15 cellular contexts compared by ENCODE assay signal in genomic region chr1:63320024-63320799, GRCh38. TPM values are rescaled to one million over a fixed set of nuclear protein-coding genes. Genes with fewer than 3 reads are reported as not detected.
DNase-seq lines count a peak whose midpoint lies in the region; ATAC-seq and TF ChIP-seq lines count a peak whose summit lies in the region.
"Had no signal": no experiment of that assay in that cellular context is flagged by ENCODE, and none has a peak within 500 bp of the region (broad histone marks: within the 10 kb centered on the region; RNA-seq: fewer than 3 reads in every experiment).

No MANE protein-coding gene starts in this region.

- no peak overlapping the region for H4K91ac ChIP-seq in trophoblast cell (ENCODE audit: low read depth, low read length)

- no peak overlapping the region for H2AK5ac ChIP-seq in trophoblast cell (ENCODE audit: low read length)

- H3K4me1 ChIP-seq in ectodermal cell (ENCODE audit: control insufficient read depth, insufficient read depth, low read length) = peaks cover 6% of the 10 kb centered on the region
- H3K4me1 ChIP-seq in trophoblast cell (ENCODE audit: control insufficient read depth in 1 of 2, insufficient read depth in 2 of 2, low read length in 2 of 2) = peaks cover 17 to 21% of the 10 kb centered on the region in 2 experiments

- H3K4me2 ChIP-seq in trophoblast cell (ENCODE audit: low read length) = no peak overlapping the region

- in situ Hi-C loops in GM13976 (cut with MboI; ENCODE audit: low sequenced_read_pairs, unreplicated experiment) = no loop called here

- H2BK5ac ChIP-seq in trophoblast cell (ENCODE audit: low read depth, low read length, poor library complexity) = no peak overlapping the region

- no peak overlapping the region for H3K4ac ChIP-seq in trophoblast cell (ENCODE audit: low read depth, low read length)

- 2 to 3% methylated on average over 49 of the region's 49 CpGs for WGBS in ectodermal cell, 2 experiments
- WGBS in trophoblast cell (ENCODE audit: extremely low coverage, insufficient coverage, insufficient read length) = no CpG with 5 or more reads among the region's 49 CpGs

- no peaks in the 10 kb centered on the region for H3K79me2 ChIP-seq in trophoblast cell (ENCODE audit: control insufficient read depth, insufficient read depth, low read length, poor library complexity)

- no peaks in the 10 kb centered on the region for H3K79me1 ChIP-seq in trophoblast cell (ENCODE audit: low read length)

- no peak overlapping the region for H2BK120ac ChIP-seq in trophoblast cell (ENCODE audit: insufficient read depth, low read length, poor library complexity)

- H3K36me3 Mint-ChIP-seq in neural crest cell (ENCODE audit: low read depth) = peaks cover 10% of the 10 kb centered on the region

- no peak overlapping the region for H3K27ac Mint-ChIP-seq in neural crest cell (ENCODE audit: unreplicated experiment)

- no peak overlapping the region for H4K8ac ChIP-seq in trophoblast cell (ENCODE audit: low read depth, low read length)

- peak overlapping the region; percentile 87 for H3K4me3 Mint-ChIP-seq in neural crest cell

- H4K12ac ChIP-seq in trophoblast cell (ENCODE audit: low read depth, low read length) = no peak overlapping the region

- H3K27ac ChIP-seq in ectodermal cell (ENCODE audit: insufficient read depth, low read depth, low read length, poor library complexity, severe bottlenecking) (no peak overlapping the region), trophoblast cell (ENCODE audit: low read depth, low read length) (no peak overlapping the region)
- H3K27ac ChIP-seq: epithelial cell of prostate, ovary, testis had no signal

- H2AFZ ChIP-seq in trophoblast cell (ENCODE audit: insufficient read depth, low read length, poor library complexity) = no peak overlapping the region

- no peak overlapping the region for H2BK12ac ChIP-seq in trophoblast cell (ENCODE audit: low read length)

- no peak overlapping the region for H3K18ac ChIP-seq in trophoblast cell (ENCODE audit: low read length)

- H3K36me3 ChIP-seq in ectodermal cell (ENCODE audit: control insufficient read depth, insufficient read depth, low read length) (no peaks in the 10 kb centered on the region), trophoblast cell (ENCODE audit: control insufficient read depth in 1 of 2, insufficient read depth in 2 of 2, low read length in 2 of 2) (no peaks in the 10 kb centered on the region)
- H3K36me3 ChIP-seq: ovary had no signal

- H3K23ac ChIP-seq in trophoblast cell (ENCODE audit: low read length) = no peak overlapping the region

- H3K9ac ChIP-seq in trophoblast cell (ENCODE audit: low read length) = no peak overlapping the region

- H3K27me3 Mint-ChIP-seq in neural crest cell (ENCODE audit: low read depth) = peaks cover 78% of the 10 kb centered on the region

- H3K27me3 ChIP-seq in ectodermal cell (ENCODE audit: control insufficient read depth, insufficient read depth, low read length, poor library complexity, severe bottlenecking) (peaks cover 98% of the 10 kb centered on the region), trophoblast cell (ENCODE audit: insufficient read depth, low read length) (peaks cover 70% of the 10 kb centered on the region)
- H3K27me3 ChIP-seq: testis had no signal

- H3K4me1 Mint-ChIP-seq in neural crest cell = peaks cover 50% of the 10 kb centered on the region

- H3K9me3 Mint-ChIP-seq in neural crest cell = no peaks in the 10 kb centered on the region

- TF ChIP-seq CTCF in GM13976 (IDR thresholded peaks at IDR 0.05; ENCODE audit: borderline replicate concordance, control extremely low read depth, extremely low read depth, insufficient read depth, missing control alignments) = no peak
- no peak for TF ChIP-seq CTCF in neural crest cell (conservative IDR thresholded peaks at IDR 0.05)

- H3K9me3 ChIP-seq in ectodermal cell (ENCODE audit: control insufficient read depth, low read length) (no peaks in the 10 kb centered on the region), trophoblast cell (ENCODE audit: insufficient read depth, low read depth, low read length) (peaks cover 3% of the 10 kb centered on the region)
- H3K9me3 ChIP-seq: testis had no signal

- peak; percentile 37 for DNase-seq in GM13976 (ENCODE audit: low spot score)
- peak; percentile 43 for DNase-seq in neural crest cell (ENCODE audit: low read depth, low spot score)
- DNase-seq in stimulated activated CD4-positive, alpha-beta T cell treated with anti-CD3 and anti-CD28 coated beads, Interleukin-15, amount 100 ng/mL, for 24 hours = no peak
- DNase-seq in NCI-H2107 (lab: John Stamatoyannopoulos, UW) = no peak
- no peak for DNase-seq in trophoblast cell
- DNase-seq in NCI-H187 (lab: John Stamatoyannopoulos, UW) = no peak
- DNase-seq: activated CD4-positive, CD25-positive, alpha-beta regulatory T cell; KBM-7; kidney; NCI-H2171 treated with DMSO at 0.1 percent for 48 hours; ovary; testis had no signal

- H3K14ac ChIP-seq in trophoblast cell (ENCODE audit: low read length) = no peak overlapping the region

- peak; percentile 19 for ATAC-seq in SK-N-SH treated with all-trans-retinoic acid at 6 μM for 48 hours

- H3K4me3 ChIP-seq in ectodermal cell (ENCODE audit: insufficient read depth, low read depth, low read length) (peak overlapping the region; percentile 29), trophoblast cell (ENCODE audit: low read depth, low read length) (no peak overlapping the region)
- H3K4me3 ChIP-seq: ovary, testis had no signal

TF ChIP-seq in SK-N-SH treated with all-trans-retinoic acid at 6 μM for 48 hours, 23 proteins besides CTCF, POLR2A, EP300 and RAD21:
- TF ChIP-seq ZC3H10 (CRISPR knock-in tag; IDR thresholded peaks at IDR 0.05) = no peak
- no peak for TF ChIP-seq ZNF565 (CRISPR knock-in tag; conservative IDR thresholded peaks at IDR 0.05; ENCODE audit: low read depth)
- TF ChIP-seq, protein P1, sequence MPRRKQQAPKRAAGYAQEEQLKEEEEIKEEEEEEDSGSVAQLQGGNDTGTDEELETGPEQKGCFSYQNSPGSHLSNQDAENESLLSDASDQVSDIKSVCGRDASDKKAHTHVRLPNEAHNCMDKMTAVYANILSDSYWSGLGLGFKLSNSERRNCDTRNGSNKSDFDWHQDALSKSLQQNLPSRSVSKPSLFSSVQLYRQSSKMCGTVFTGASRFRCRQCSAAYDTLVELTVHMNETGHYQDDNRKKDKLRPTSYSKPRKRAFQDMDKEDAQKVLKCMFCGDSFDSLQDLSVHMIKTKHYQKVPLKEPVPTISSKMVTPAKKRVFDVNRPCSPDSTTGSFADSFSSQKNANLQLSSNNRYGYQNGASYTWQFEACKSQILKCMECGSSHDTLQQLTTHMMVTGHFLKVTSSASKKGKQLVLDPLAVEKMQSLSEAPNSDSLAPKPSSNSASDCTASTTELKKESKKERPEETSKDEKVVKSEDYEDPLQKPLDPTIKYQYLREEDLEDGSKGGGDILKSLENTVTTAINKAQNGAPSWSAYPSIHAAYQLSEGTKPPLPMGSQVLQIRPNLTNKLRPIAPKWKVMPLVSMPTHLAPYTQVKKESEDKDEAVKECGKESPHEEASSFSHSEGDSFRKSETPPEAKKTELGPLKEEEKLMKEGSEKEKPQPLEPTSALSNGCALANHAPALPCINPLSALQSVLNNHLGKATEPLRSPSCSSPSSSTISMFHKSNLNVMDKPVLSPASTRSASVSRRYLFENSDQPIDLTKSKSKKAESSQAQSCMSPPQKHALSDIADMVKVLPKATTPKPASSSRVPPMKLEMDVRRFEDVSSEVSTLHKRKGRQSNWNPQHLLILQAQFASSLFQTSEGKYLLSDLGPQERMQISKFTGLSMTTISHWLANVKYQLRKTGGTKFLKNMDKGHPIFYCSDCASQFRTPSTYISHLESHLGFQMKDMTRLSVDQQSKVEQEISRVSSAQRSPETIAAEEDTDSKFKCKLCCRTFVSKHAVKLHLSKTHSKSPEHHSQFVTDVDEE (CRISPR knock-in tag; IDR thresholded peaks at IDR 0.05) = no peak
- no peak for TF ChIP-seq PATZ1 (CRISPR knock-in tag; IDR thresholded peaks at IDR 0.05; ENCODE audit: borderline replicate concordance)
- no peak for TF ChIP-seq ESRRG (CRISPR knock-in tag; IDR thresholded peaks at IDR 0.05)
- TF ChIP-seq PPARA (CRISPR knock-in tag; IDR thresholded peaks at IDR 0.05; ENCODE audit: borderline replicate concordance) = no peak
- TF ChIP-seq ISL1 (CRISPR knock-in tag; IDR thresholded peaks at IDR 0.05) = no peak

RNA-seq across cellular contexts. Expression of gene FOXD3, which starts 2.2 kb away (rescaled TPM):
- polyA plus RNA-seq in ectodermal cell (2013, experiment 1 of 4) = 38.9 TPM
- 36.6 TPM for polyA plus RNA-seq in ectodermal cell (2013, experiment 2 of 4)
- polyA plus RNA-seq in ectodermal cell (2013, experiment 3 of 4) = 37.0 TPM
- 37.0 TPM for polyA plus RNA-seq in ectodermal cell (2013, experiment 4 of 4)
- 42.5 and 46.9 TPM in 2 replicates for total RNA-seq in neural crest cell
- not detected in 2 replicates for polyA plus RNA-seq in trophoblast cell (2013)

RNA-seq across cellular contexts. Expression of gene ALG6, which starts 47.2 kb away (rescaled TPM):
- polyA plus RNA-seq in ectodermal cell (2013, experiment 1 of 4) = 30.6 TPM
- polyA plus RNA-seq in ectodermal cell (2013, experiment 2 of 4) = 29.3 TPM
- polyA plus RNA-seq in ectodermal cell (2013, experiment 3 of 4) = 25.1 TPM
- 25.3 TPM for polyA plus RNA-seq in ectodermal cell (2013, experiment 4 of 4)
- 26.0 and 26.9 TPM in 2 replicates for total RNA-seq in neural crest cell
- 7.3 and 7.6 TPM in 2 replicates for polyA plus RNA-seq in trophoblast cell (2013)

Comparison
In these comparisons a context has a peak if more than half of its experiments do, and no peak if none do; other contexts are left out.
1. DNase-seq: peak in GM13976 (single experiment) and neural crest cell (single experiment); none in stimulated activated CD4-positive, alpha-beta T cell treated with anti-CD3 and anti-CD28 coated beads, Interleukin-15, amount 100 ng/mL, for 24 hours (single experiment), NCI-H2107 (single experiment), trophoblast cell (0 of 2) and NCI-H187 (0 of 2).